28 cellular contexts compared by ENCODE assay signal in genomic region chr2:177201919-177202346, GRCh38. TPM values are rescaled to one million over a fixed set of nuclear protein-coding genes. Genes with fewer than 3 reads are reported as not detected.
DNase-seq lines count a peak whose midpoint lies in the region; ATAC-seq, FAIRE-seq and TF ChIP-seq lines count a peak whose summit lies in the region.
"Had no signal": no experiment of that assay in that cellular context is flagged by ENCODE, and none has a peak within 500 bp of the region (broad histone marks: within the 10 kb centered on the region; RNA-seq: fewer than 3 reads in every experiment).

No MANE protein-coding gene starts in this region.

- H3K9me3 Mint-ChIP-seq in activated T-helper 17 cell treated with anti-CD3 and anti-CD28 coated beads, Interleukin-2, amount 50 U/mL, for 72 hours = no peaks in the 10 kb centered on the region
- H3K9me3 Mint-ChIP-seq: activated CD8-positive, alpha-beta T cell treated with anti-CD3 and anti-CD28 coated beads for 36 hours; activated naive CD4-positive, alpha-beta T cell treated with anti-CD3 and anti-CD28 coated beads for 36 hours; activated T-helper 1 cell treated with anti-CD3 and anti-CD28 coated beads, Interleukin-12 subunit alpha, Interleukin-12 subunit beta, Interleukin-2, Interleukin-4 antibody, amounts not matched to agents 30 ng/mL and 10 ng/mL and 1 ng/mL, durations not matched to agents 14 hours and 24 hours and 36 hours; CD8-positive, alpha-beta T cell; dendritic cell treated with granulocyte-macrophage colony-stimulating factor and Interleukin-4, amounts not matched to agents 40 ng/mL and 50 ng/mL, for 4 days; type B pancreatic cell had no signal

- CTCF ChIA-PET in OCI-LY7 (lab: Charles Lee; ENCODE audit: unreplicated experiment) = no interaction called here

- H3K9me3 ChIP-seq in liver (ENCODE audit: control insufficient read depth in 4 of 4, low read length in 3 of 4) (no peaks in the 10 kb centered on the region), OCI-LY7 (ENCODE audit: low read length) (no peaks in the 10 kb centered on the region)
- H3K9me3 ChIP-seq: BE2C, left lung had no signal

- H3K4me2 ChIP-seq in OCI-LY7 (ENCODE audit: low read length) = no peak overlapping the region

- H3K27ac Mint-ChIP-seq in activated T-helper 17 cell treated with anti-CD3 and anti-CD28 coated beads, Interleukin-2, amount 50 U/mL, for 72 hours = no peak overlapping the region
- H3K27ac Mint-ChIP-seq: activated CD8-positive, alpha-beta T cell treated with anti-CD3 and anti-CD28 coated beads for 36 hours; activated naive CD4-positive, alpha-beta T cell treated with anti-CD3 and anti-CD28 coated beads for 36 hours; activated T-helper 1 cell treated with anti-CD3 and anti-CD28 coated beads, Interleukin-12 subunit alpha, Interleukin-12 subunit beta, Interleukin-2, Interleukin-4 antibody, amounts not matched to agents 30 ng/mL and 10 ng/mL and 1 ng/mL, durations not matched to agents 14 hours and 24 hours and 36 hours; CD8-positive, alpha-beta T cell; dendritic cell treated with granulocyte-macrophage colony-stimulating factor and Interleukin-4, amounts not matched to agents 40 ng/mL and 50 ng/mL, for 4 days; type B pancreatic cell had no signal

- peaks cover 4% of the 10 kb centered on the region for H3K4me1 Mint-ChIP-seq in activated T-helper 17 cell treated with anti-CD3 and anti-CD28 coated beads, Interleukin-2, amount 50 U/mL, for 72 hours

- no peak for TF ChIP-seq POLR2A in H54 (IDR thresholded peaks at IDR 0.05; ENCODE audit: low read depth, low read length)

- H3K27me3 Mint-ChIP-seq in activated T-helper 17 cell treated with anti-CD3 and anti-CD28 coated beads, Interleukin-2, amount 50 U/mL, for 72 hours = no peaks in the 10 kb centered on the region
- H3K27me3 Mint-ChIP-seq: activated CD8-positive, alpha-beta T cell treated with anti-CD3 and anti-CD28 coated beads for 36 hours; dendritic cell treated with granulocyte-macrophage colony-stimulating factor and Interleukin-4, amounts not matched to agents 40 ng/mL and 50 ng/mL, for 4 days; type B pancreatic cell had no signal

- no peaks in the 10 kb centered on the region for H3K79me2 ChIP-seq in OCI-LY7 (ENCODE audit: insufficient read depth, low read depth, low read length)

- intact Hi-C loops in OCI-LY7 (cut with micrococcal nuclease; ENCODE audit: unreplicated experiment) = no loop called here

- H2AFZ ChIP-seq in OCI-LY7 (ENCODE audit: low read length) = no peak overlapping the region

- DNase-seq in COLO668 (lab: John Stamatoyannopoulos, UW; ENCODE audit: unreplicated experiment) (peak; percentile 11), H54 (ENCODE audit: insufficient read length, low spot score) (no peak), NCI-H69 (lab: John Stamatoyannopoulos, UW) (peak; percentile 88), OCI-LY7 (ENCODE audit: low spot score) (no peak)
- DNase-seq: activated CD8-positive, alpha-beta memory T cell treated with anti-CD3 and anti-CD28 coated beads, Interleukin-2, amount 50 U/mL, for 48 hours; activated CD8-positive, alpha-beta T cell treated with anti-CD3 and anti-CD28 coated beads for 36 hours; activated naive CD4-positive, alpha-beta T cell treated with anti-CD3 and anti-CD28 coated beads for 36 hours; BE2C; CD8-positive, alpha-beta T cell; central memory CD4-positive, alpha-beta T cell; DMS153; erythroblast; HCEC 1CT; left lung; NCI-H2029; NCI-H446; NK-92 treated with Interleukin-12 subunit alpha and Interleukin-12 subunit beta, amount 100 ng/mL, for 24 hours; PC-3; stimulated activated CD4-positive, alpha-beta T cell treated with anti-CD3 and anti-CD28 coated beads, Interleukin-4, amount 100 ng/mL, for 4 hours; T-helper 9 cell had no signal

- WGBS in liver = 37% methylated on average over 3 of the region's 3 CpGs

- H4K20me1 ChIP-seq in OCI-LY7 (ENCODE audit: insufficient read depth, low read length) = no peaks in the 10 kb centered on the region

- BruUV-seq in OCI-LY7 (replicated peaks; lab: Mats Ljungman, UMichigan) = no TSS peak

- peak overlapping the region in 2 of 3 donors; percentile 13 to 55 for H3K4me3 ChIP-seq in liver (ENCODE audit: low read depth in 1 of 3, low read length in 3 of 3)
- H3K4me3 ChIP-seq in OCI-LY7 (ENCODE audit: low read depth, low read length, poor library complexity, severe bottlenecking) = no peak overlapping the region
- H3K4me3 ChIP-seq: left lung had no signal

- no peak overlapping the region for H3K4me3 Mint-ChIP-seq in activated T-helper 17 cell treated with anti-CD3 and anti-CD28 coated beads, Interleukin-2, amount 50 U/mL, for 72 hours
- H3K4me3 Mint-ChIP-seq: activated CD8-positive, alpha-beta T cell treated with anti-CD3 and anti-CD28 coated beads for 36 hours; activated naive CD4-positive, alpha-beta T cell treated with anti-CD3 and anti-CD28 coated beads for 36 hours; activated T-helper 1 cell treated with anti-CD3 and anti-CD28 coated beads, Interleukin-12 subunit alpha, Interleukin-12 subunit beta, Interleukin-2, Interleukin-4 antibody, amounts not matched to agents 30 ng/mL and 10 ng/mL and 1 ng/mL, durations not matched to agents 14 hours and 24 hours and 36 hours; CD8-positive, alpha-beta T cell; dendritic cell treated with granulocyte-macrophage colony-stimulating factor and Interleukin-4, amounts not matched to agents 40 ng/mL and 50 ng/mL, for 4 days; type B pancreatic cell had no signal

- no peaks in the 10 kb centered on the region for H3K9me2 ChIP-seq in OCI-LY7 (ENCODE audit: insufficient read depth, low read length)

- FAIRE-seq in H54 (lab: Jason Lieb, UNC) = peak; percentile 41
- FAIRE-seq: islet of Langerhans had no signal

- TF ChIP-seq RAD21 in liver (IDR thresholded peaks at IDR 0.05) = no peak

- peak overlapping the region; percentile 16 to 78 for H3K27ac ChIP-seq in liver (ENCODE audit: low read depth in 1 of 2, low read length in 2 of 2)
- no peak overlapping the region for H3K27ac ChIP-seq in OCI-LY7 (ENCODE audit: low read depth, low read length, poor library complexity, severe bottlenecking)
- H3K27ac ChIP-seq: left lung had no signal

- no peaks in the 10 kb centered on the region for H3K36me3 Mint-ChIP-seq in activated T-helper 17 cell treated with anti-CD3 and anti-CD28 coated beads, Interleukin-2, amount 50 U/mL, for 72 hours (ENCODE audit: low read depth)
- H3K36me3 Mint-ChIP-seq: CD8-positive, alpha-beta T cell; type B pancreatic cell had no signal

- TF ChIP-seq CTCF in liver (IDR thresholded peaks at IDR 0.05; ENCODE audit: low read depth, low read length, missing input control) = no peak
- no peak for TF ChIP-seq CTCF in OCI-LY7 (conservative IDR thresholded peaks at IDR 0.05; ENCODE audit: low read length)

- ATAC-seq in HG03460 (IDR thresholded peaks at IDR 0.05; ENCODE audit: unreplicated experiment) (no peak), HG03175 (IDR thresholded peaks at IDR 0.05; ENCODE audit: unreplicated experiment) (no peak)
- no peak for ATAC-seq in activated T-helper 17 cell treated with anti-CD3 and anti-CD28 coated beads, Interleukin-2, amount 50 U/mL, for 72 hours (replicated peaks)
- ATAC-seq: activated CD8-positive, alpha-beta T cell treated with anti-CD3 and anti-CD28 coated beads for 36 hours; CD8-positive, alpha-beta T cell; left lung; PC-3 had no signal

- H3K27me3 ChIP-seq in liver (ENCODE audit: control insufficient read depth in 4 of 4, insufficient read depth in 4 of 4, low read length in 3 of 4) = no peaks in the 10 kb centered on the region
- H3K27me3 ChIP-seq: BE2C, left lung had no signal

- H3K36me3 ChIP-seq in liver (ENCODE audit: control insufficient read depth in 4 of 4, insufficient read depth in 3 of 4, low read depth in 1 of 4, low read length in 3 of 4) (no peaks in the 10 kb centered on the region), OCI-LY7 (ENCODE audit: insufficient read depth, low read length) (no peaks in the 10 kb centered on the region)
- H3K36me3 ChIP-seq: BE2C, left lung had no signal

- POLR2A ChIA-PET in OCI-LY7 (lab: Charles Lee) = interaction anchor here (0.6 to 2.1 kb wide), 3 partner anchors 10 to 924 kb away, joined by 4 to 6 read pairs (median 5); partner anchors contain the start of gene HNRNPA3

- H3K9ac ChIP-seq in liver (ENCODE audit: low read depth in 1 of 2, low read length in 2 of 2) = peak overlapping the region; percentile 23 to 49

- H3K4me1 ChIP-seq in liver (ENCODE audit: control insufficient read depth in 4 of 4, insufficient read depth in 4 of 4, low read length in 3 of 4) (peaks cover 1 to 11% (median 5%) of the 10 kb centered on the region in 4 donors), OCI-LY7 (ENCODE audit: insufficient read depth, low read length, poor library complexity, severe bottlenecking) (no peaks in the 10 kb centered on the region)
- H3K4me1 ChIP-seq: BE2C, left lung had no signal

TF ChIP-seq in liver, 16 proteins besides CTCF, POLR2A, EP300 and RAD21 (continues in another document):
- TF ChIP-seq, protein P1, sequence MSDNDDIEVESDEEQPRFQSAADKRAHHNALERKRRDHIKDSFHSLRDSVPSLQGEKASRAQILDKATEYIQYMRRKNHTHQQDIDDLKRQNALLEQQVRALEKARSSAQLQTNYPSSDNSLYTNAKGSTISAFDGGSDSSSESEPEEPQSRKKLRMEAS (IDR thresholded peaks at IDR 0.05) = no peak
- TF ChIP-seq SP1 (IDR thresholded peaks at IDR 0.05) (peak; percentile 32), ATF3 (IDR thresholded peaks at IDR 0.05) (no peak), JUND (IDR thresholded peaks at IDR 0.05) (no peak), GABPA (IDR thresholded peaks at IDR 0.05 in 1 of 2, conservative IDR thresholded peaks at IDR 0.05 in 1 of 2) (no peak), RXRA (IDR thresholded peaks at IDR 0.05) (no peak), NR2F2 (IDR thresholded peaks at IDR 0.05) (no peak), FOXA1 (IDR thresholded peaks at IDR 0.05) (no peak)

RNA-seq across cellular contexts. Expression of gene HNRNPA3, which starts 10.7 kb away (rescaled TPM):
- total RNA-seq in liver (10 to 100 TPM; 41.5 to 61.9 TPM), OCI-LY7 (2022) (450 and 472 TPM in 2 replicates)
- polyA plus RNA-seq in liver = 10 to 100 TPM; 22.9 to 72.5 TPM
- total RNA-seq in OCI-LY7 (2014; rRNA removed; shearing (Covaris generic)) = 68.2 and 82.2 TPM in 2 replicates
- total RNA-seq in activated T-helper 17 cell treated with anti-CD3 and anti-CD28 coated beads, Interleukin-2, amount 50 U/mL, for 72 hours = 100 to 1,000 TPM; 120 to 260 TPM

Comparison
In these comparisons a context has a peak if more than half of its experiments do, and no peak if none do; other contexts are left out.
1. DNase-seq: peak in COLO668 (single experiment) and NCI-H69 (single experiment); none in H54 (single experiment) and OCI-LY7 (single experiment).